ENCODE assay signal across 14 cellular contexts in the genomic region with DNA sequence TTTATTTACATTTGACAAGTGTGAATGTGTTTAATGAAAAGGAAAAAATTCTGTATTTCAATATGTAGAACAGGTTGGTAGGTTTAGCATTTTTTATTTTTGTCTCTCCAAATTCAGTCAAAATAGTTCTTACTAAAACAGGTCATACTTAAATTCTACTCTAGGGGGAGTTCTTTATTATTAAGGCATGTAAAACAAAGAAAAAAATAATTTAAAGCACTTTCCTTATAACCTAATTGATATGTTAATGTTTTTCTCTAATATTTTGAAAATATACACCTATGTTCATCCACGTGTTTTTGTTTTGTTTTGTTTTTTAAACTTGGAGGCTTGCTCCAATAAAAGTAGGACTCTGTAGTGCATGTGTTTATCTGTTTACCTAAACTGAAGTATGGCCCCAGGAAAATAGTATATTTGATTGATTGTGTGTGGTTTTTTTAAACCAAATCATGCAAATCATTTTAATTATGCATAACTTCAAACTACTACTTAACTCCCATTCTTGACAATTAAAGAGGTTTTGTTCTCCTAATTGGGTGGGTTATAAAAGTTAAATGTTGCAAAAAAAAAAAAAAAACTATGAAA.
A peak's percentile ranks its signal among the peaks of the same experiment; 100 is the strongest.
DNase-seq lines count a peak whose midpoint lies in the region; ATAC-seq, FAIRE-seq and TF ChIP-seq lines count a peak whose summit lies in the region.
"Had no signal": no experiment of that assay in that cellular context is flagged by ENCODE, and none has a peak within 500 bp of the region (broad histone marks: within the 10 kb centered on the region; RNA-seq: fewer than 3 reads in every experiment).

No MANE protein-coding gene starts in this region.

- DNase-seq in EH (ENCODE audit: low read depth) (peak; percentile 5), MM.1S (peak; percentile 21)
- DNase-seq in CD8-positive, alpha-beta T cell, result no peak
- DNase-seq: activated CD8-positive, alpha-beta memory T cell treated with anti-CD3 and anti-CD28 coated beads, Interleukin-2, amount 50 U/mL, for 48 hours; anterior cingulate cortex; NCI-H1930; RPMI8226; stimulated activated naive CD8-positive, alpha-beta T cell treated with anti-CD3 and anti-CD28 coated beads, Interleukin-15, Interleukin-2, amounts not matched to agents 100 U/mL and 50 U/mL, for 24 hours had no signal

- CTCF ChIA-PET in CD8-positive, alpha-beta T cell (lab: Charles Lee), result no interaction called here

- H3K9me3 Mint-ChIP-seq in CD8-positive, alpha-beta T cell, result no peaks in the 10 kb centered on the region
- H3K9me3 Mint-ChIP-seq: natural killer cell treated with Interleukin-12 subunit alpha and Interleukin-12 subunit beta and Interleukin-15 and Interleukin-18, amount 100 ng/mL, for 72 hours had no signal

- H3K4me2 ChIP-seq in MM.1S (ENCODE audit: low read depth, low read length) (no peak overlapping the region), neural cell (ENCODE audit: low read length) (no peak overlapping the region)

- ATAC-seq in GM18868 (IDR thresholded peaks at IDR 0.05; ENCODE audit: unreplicated experiment) (no peak), GM19455 (IDR thresholded peaks at IDR 0.05; ENCODE audit: unreplicated experiment) (no peak)
- ATAC-seq in CD8-positive, alpha-beta T cell, result no peak
- ATAC-seq: esophagus mucosa; natural killer cell treated with Interleukin-12 subunit alpha and Interleukin-12 subunit beta and Interleukin-15 and Interleukin-18, amount 100 ng/mL, for 72 hours; stimulated activated naive CD8-positive, alpha-beta T cell treated with anti-CD3 and anti-CD28 coated beads, Interleukin-15, Interleukin-2, amounts not matched to agents 100 U/mL and 50 U/mL, for 24 hours had no signal

- POLR2A ChIA-PET in CD8-positive, alpha-beta T cell (lab: Charles Lee), result no interaction called here

- H3K27ac ChIP-seq in MM.1S (ENCODE audit: low read length), result no peak overlapping the region
- peak overlapping the region; percentile 58 for H3K27ac ChIP-seq in neural cell (ENCODE audit: low read length)
- H3K27ac ChIP-seq in CD8-positive, alpha-beta T cell (ENCODE audit: low read depth, low read length), result no peak overlapping the region

- H4K20me1 ChIP-seq in MM.1S (ENCODE audit: insufficient read depth, low read length) (no peaks in the 10 kb centered on the region), neural cell (ENCODE audit: insufficient read depth) (no peaks in the 10 kb centered on the region)

- no peak overlapping the region for H3K4me3 Mint-ChIP-seq in CD8-positive, alpha-beta T cell
- H3K4me3 Mint-ChIP-seq: natural killer cell treated with Interleukin-12 subunit alpha and Interleukin-12 subunit beta and Interleukin-15 and Interleukin-18, amount 100 ng/mL, for 72 hours had no signal

- H3K4me1 Mint-ChIP-seq in CD8-positive, alpha-beta T cell (ENCODE audit: low read depth), result no peaks in the 10 kb centered on the region

- no peaks in the 10 kb centered on the region for H3K27me3 ChIP-seq in MM.1S (replicated peaks; ENCODE audit: insufficient read depth, low read length)
- no peaks in the 10 kb centered on the region for H3K27me3 ChIP-seq in neural cell (ENCODE audit: insufficient read depth, low read depth, low read length)
- no peaks in the 10 kb centered on the region for H3K27me3 ChIP-seq in CD8-positive, alpha-beta T cell (ENCODE audit: insufficient read depth, low read length)

- H3K4me3 ChIP-seq in MM.1S (ENCODE audit: low read length) (no peak overlapping the region), neural cell (ENCODE audit: low read length) (no peak overlapping the region)
- H3K4me3 ChIP-seq in CD8-positive, alpha-beta T cell (ENCODE audit: low read depth, low read length), result no peak overlapping the region

- H3K27ac Mint-ChIP-seq in CD8-positive, alpha-beta T cell, result no peak overlapping the region
- H3K27ac Mint-ChIP-seq: natural killer cell treated with Interleukin-12 subunit alpha and Interleukin-12 subunit beta and Interleukin-15 and Interleukin-18, amount 100 ng/mL, for 72 hours had no signal

- no peaks in the 10 kb centered on the region for H3K79me2 ChIP-seq in MM.1S (ENCODE audit: low read length)
- H3K79me2 ChIP-seq in neural cell (replicated peaks; ENCODE audit: insufficient read depth, low read length), result no peaks in the 10 kb centered on the region

- H3K9me2 ChIP-seq in MM.1S (replicated peaks; ENCODE audit: insufficient read depth, low read length) (no peaks in the 10 kb centered on the region), neural cell (ENCODE audit: insufficient read depth, low read length) (no peaks in the 10 kb centered on the region)

- no peak overlapping the region for H2AFZ ChIP-seq in MM.1S (ENCODE audit: low read length)
- no peak overlapping the region for H2AFZ ChIP-seq in neural cell (ENCODE audit: low read depth, low read length)

- intact Hi-C loops in CD8-positive, alpha-beta T cell (cut with DNase I, micrococcal nuclease), result no loop called here

- no peaks in the 10 kb centered on the region for H3K36me3 ChIP-seq in MM.1S (replicated peaks; ENCODE audit: insufficient read depth, low read length)
- H3K36me3 ChIP-seq in neural cell (ENCODE audit: insufficient read depth, low read length), result no peaks in the 10 kb centered on the region
- H3K36me3 ChIP-seq in CD8-positive, alpha-beta T cell (ENCODE audit: insufficient read depth, low read length), result no peaks in the 10 kb centered on the region

- peak; percentile 84 for FAIRE-seq in colon (lab: Jason Lieb, UNC)

- TF ChIP-seq EP300 in neural cell (conservative IDR thresholded peaks at IDR 0.05; ENCODE audit: poor library complexity, severe bottlenecking), result no peak

- no peak for TF ChIP-seq RAD21 in neural cell (conservative IDR thresholded peaks at IDR 0.05)

- peak; percentile 32 for TF ChIP-seq CTCF in MM.1S (IDR thresholded peaks at IDR 0.05; ENCODE audit: low read length)
- TF ChIP-seq CTCF in neural cell (IDR thresholded peaks at IDR 0.05; ENCODE audit: poor library complexity, severe bottlenecking), result no peak
- TF ChIP-seq CTCF in CD8-positive, alpha-beta T cell (IDR thresholded peaks at IDR 0.05), result no peak

- H3K4me1 ChIP-seq in MM.1S (ENCODE audit: low read length), result no peaks in the 10 kb centered on the region
- no peaks in the 10 kb centered on the region for H3K4me1 ChIP-seq in CD8-positive, alpha-beta T cell (ENCODE audit: insufficient read depth, low read length)

- no peaks in the 10 kb centered on the region for H3K36me3 Mint-ChIP-seq in CD8-positive, alpha-beta T cell
- H3K36me3 Mint-ChIP-seq: natural killer cell treated with Interleukin-12 subunit alpha and Interleukin-12 subunit beta and Interleukin-15 and Interleukin-18, amount 100 ng/mL, for 72 hours had no signal

- H3K9ac ChIP-seq in MM.1S (ENCODE audit: low read length) (no peak overlapping the region), neural cell (ENCODE audit: low read length) (no peak overlapping the region)

- H3K9me3 ChIP-seq in MM.1S (replicated peaks; ENCODE audit: insufficient read depth, low read length) (no peaks in the 10 kb centered on the region), neural cell (ENCODE audit: low read length) (no peaks in the 10 kb centered on the region)
- H3K9me3 ChIP-seq in CD8-positive, alpha-beta T cell (ENCODE audit: low read length), result no peaks in the 10 kb centered on the region

- H3K27me3 Mint-ChIP-seq in CD8-positive, alpha-beta T cell (ENCODE audit: low read depth), result no peaks in the 10 kb centered on the region
- H3K27me3 Mint-ChIP-seq: natural killer cell treated with Interleukin-12 subunit alpha and Interleukin-12 subunit beta and Interleukin-15 and Interleukin-18, amount 100 ng/mL, for 72 hours had no signal

- H3F3A ChIP-seq in MM.1S (ENCODE audit: insufficient read depth, low read length) (no peaks in the 10 kb centered on the region), neural cell (ENCODE audit: insufficient read depth, low read length, poor library complexity, severe bottlenecking) (no peaks in the 10 kb centered on the region)

TF ChIP-seq in neural cell, 6 proteins besides CTCF, POLR2A, EP300 and RAD21:
- TF ChIP-seq, protein P1, sequence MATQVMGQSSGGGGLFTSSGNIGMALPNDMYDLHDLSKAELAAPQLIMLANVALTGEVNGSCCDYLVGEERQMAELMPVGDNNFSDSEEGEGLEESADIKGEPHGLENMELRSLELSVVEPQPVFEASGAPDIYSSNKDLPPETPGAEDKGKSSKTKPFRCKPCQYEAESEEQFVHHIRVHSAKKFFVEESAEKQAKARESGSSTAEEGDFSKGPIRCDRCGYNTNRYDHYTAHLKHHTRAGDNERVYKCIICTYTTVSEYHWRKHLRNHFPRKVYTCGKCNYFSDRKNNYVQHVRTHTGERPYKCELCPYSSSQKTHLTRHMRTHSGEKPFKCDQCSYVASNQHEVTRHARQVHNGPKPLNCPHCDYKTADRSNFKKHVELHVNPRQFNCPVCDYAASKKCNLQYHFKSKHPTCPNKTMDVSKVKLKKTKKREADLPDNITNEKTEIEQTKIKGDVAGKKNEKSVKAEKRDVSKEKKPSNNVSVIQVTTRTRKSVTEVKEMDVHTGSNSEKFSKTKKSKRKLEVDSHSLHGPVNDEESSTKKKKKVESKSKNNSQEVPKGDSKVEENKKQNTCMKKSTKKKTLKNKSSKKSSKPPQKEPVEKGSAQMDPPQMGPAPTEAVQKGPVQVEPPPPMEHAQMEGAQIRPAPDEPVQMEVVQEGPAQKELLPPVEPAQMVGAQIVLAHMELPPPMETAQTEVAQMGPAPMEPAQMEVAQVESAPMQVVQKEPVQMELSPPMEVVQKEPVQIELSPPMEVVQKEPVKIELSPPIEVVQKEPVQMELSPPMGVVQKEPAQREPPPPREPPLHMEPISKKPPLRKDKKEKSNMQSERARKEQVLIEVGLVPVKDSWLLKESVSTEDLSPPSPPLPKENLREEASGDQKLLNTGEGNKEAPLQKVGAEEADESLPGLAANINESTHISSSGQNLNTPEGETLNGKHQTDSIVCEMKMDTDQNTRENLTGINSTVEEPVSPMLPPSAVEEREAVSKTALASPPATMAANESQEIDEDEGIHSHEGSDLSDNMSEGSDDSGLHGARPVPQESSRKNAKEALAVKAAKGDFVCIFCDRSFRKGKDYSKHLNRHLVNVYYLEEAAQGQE (IDR thresholded peaks at IDR 0.05; ENCODE audit: borderline replicate concordance), result no peak
- no peak for TF ChIP-seq TAF1 (IDR thresholded peaks at IDR 0.05; ENCODE audit: low read depth)
- TF ChIP-seq POLR2AphosphoS5 (IDR thresholded peaks at IDR 0.05), result no peak
- no peak for TF ChIP-seq EZH2 (IDR thresholded peaks at IDR 0.05; ENCODE audit: borderline replicate concordance, insufficient read depth, low read length, poor library complexity, severe bottlenecking)
- TF ChIP-seq SMC3 (conservative IDR thresholded peaks at IDR 0.05; ENCODE audit: poor library complexity), result no peak
- TF ChIP-seq MXI1 (conservative IDR thresholded peaks at IDR 0.05; ENCODE audit: poor library complexity, severe bottlenecking), result no peak

Comparison
In these comparisons a context has a peak if more than half of its experiments do, and no peak if none do; other contexts are left out.
1. DNase-seq: peak in EH (single experiment) and MM.1S (single experiment); none in CD8-positive, alpha-beta T cell (0 of 7).